1 cellular context compared by ENCODE assay signal in the genomic region with DNA sequence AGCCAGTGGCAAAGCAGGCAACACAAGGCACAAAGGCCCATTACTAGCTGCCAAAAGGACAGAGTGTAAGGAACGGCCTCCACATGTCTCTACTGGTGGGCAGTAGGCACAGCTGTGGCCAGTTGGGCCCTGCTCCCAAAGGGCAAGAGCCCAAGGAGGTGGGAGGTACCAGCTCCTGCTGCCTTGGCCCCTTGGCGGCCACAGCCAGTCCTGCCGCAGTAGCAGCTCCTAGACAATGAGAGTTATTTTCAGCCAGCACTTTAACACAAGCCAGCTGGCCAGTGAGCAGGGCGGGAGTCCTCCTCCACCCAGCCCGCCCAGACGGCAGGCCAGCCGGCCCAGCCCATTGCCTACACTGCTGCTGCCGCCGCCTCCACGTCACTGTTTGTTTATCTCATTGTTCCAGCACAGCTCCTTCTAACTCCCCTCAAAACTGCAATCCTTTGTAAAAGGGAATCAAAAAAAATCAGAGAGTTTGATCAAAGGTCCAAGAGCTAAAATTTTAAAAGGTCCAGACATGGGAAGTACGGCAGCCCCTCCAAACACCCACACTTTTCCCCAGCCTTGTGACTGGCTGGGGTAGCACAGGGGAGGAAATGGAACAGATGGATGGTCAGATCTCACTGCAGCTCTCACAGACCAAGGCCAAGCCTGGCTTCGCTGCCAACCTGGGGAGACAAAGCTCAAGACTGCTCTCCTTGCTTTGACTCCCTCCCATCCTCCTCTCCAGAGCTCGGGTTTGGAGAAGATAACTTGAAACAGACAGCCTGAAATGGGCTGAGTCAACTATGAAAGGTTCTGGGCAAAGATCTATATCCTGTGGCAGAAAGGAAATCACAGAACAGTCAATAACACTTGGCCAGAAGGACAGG.
A peak's percentile ranks its signal among the peaks of the same experiment; 100 is the strongest.
TF ChIP-seq lines count a peak whose summit lies in the region.

No MANE protein-coding gene starts in this region.

TF ChIP-seq in K562, 482 proteins besides CTCF, POLR2A, EP300 and RAD21 (continued from another document):
- TF ChIP-seq, protein P1, sequence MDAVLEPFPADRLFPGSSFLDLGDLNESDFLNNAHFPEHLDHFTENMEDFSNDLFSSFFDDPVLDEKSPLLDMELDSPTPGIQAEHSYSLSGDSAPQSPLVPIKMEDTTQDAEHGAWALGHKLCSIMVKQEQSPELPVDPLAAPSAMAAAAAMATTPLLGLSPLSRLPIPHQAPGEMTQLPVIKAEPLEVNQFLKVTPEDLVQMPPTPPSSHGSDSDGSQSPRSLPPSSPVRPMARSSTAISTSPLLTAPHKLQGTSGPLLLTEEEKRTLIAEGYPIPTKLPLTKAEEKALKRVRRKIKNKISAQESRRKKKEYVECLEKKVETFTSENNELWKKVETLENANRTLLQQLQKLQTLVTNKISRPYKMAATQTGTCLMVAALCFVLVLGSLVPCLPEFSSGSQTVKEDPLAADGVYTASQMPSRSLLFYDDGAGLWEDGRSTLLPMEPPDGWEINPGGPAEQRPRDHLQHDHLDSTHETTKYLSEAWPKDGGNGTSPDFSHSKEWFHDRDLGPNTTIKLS (IDR thresholded peaks at IDR 0.05; ENCODE audit: borderline replicate concordance, low read depth), result peak; percentile 59; the same call in 1 of the 2 replicates
- TF ChIP-seq, protein P2, sequence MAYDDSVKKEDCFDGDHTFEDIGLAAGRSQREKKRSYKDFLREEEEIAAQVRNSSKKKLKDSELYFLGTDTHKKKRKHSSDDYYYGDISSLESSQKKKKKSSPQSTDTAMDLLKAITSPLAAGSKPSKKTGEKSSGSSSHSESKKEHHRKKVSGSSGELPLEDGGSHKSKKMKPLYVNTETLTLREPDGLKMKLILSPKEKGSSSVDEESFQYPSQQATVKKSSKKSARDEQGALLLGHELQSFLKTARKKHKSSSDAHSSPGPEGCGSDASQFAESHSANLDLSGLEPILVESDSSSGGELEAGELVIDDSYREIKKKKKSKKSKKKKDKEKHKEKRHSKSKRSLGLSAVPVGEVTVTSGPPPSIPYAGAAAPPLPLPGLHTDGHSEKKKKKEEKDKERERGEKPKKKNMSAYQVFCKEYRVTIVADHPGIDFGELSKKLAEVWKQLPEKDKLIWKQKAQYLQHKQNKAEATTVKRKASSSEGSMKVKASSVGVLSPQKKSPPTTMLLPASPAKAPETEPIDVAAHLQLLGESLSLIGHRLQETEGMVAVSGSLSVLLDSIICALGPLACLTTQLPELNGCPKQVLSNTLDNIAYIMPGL (CRISPR knock-in tag; IDR thresholded peaks at IDR 0.05), result no peak
- TF ChIP-seq CCAR2 (IDR thresholded peaks at IDR 0.05; ENCODE audit: low read depth, low read length) (no peak), JUND (IDR thresholded peaks at IDR 0.05; ENCODE audit: borderline replicate concordance, low read depth, low read length) (peak; percentile 65), JUND (tag; IDR thresholded peaks at IDR 0.05; ENCODE audit: borderline replicate concordance, low read depth, low read length) (peak; percentile 52; the same call in 2 of the 3 replicates), ATF1 (CRISPR knock-in tag; IDR thresholded peaks at IDR 0.05) (no peak), ATF1 (tag; IDR thresholded peaks at IDR 0.05) (peak; percentile 88), RBFOX2 (IDR thresholded peaks at IDR 0.05; ENCODE audit: low read depth, low read length) (peak; percentile 71), LCOR (CRISPR knock-in tag; IDR thresholded peaks at IDR 0.05) (no peak)
